In the genomic region with DNA sequence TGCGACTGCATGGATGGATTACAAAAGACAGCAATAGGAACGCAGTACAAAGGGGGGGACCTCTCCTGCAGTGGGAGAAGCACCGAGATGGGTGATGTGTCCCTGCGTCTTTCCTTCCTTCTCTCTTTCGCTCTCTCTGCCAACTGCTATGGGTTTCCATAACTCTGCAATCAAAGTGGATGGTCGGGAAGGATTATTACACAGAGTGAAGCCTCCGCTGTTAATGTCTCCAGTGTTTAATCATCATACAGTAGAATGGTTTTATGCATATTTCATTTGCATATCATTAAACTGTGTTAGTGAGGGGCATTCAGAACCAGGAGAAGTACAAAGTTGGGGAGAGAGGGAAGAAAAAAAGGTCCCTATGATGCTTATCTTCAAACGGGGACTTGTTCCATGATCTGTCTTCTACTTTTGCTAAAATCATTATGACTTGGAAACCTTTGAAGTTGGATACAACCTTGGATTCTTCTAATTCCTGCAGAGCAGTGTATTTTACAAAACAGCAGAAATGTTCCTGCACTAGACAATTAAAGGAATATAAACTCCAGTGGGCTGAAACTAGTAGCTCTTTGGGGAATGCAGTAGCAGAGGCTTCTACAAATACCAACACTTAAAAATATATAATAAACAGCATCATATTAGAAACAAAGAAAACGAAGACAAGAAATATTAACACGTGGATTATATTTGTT, we compare ENCODE assay signal across 11 cellular contexts.
"Had no signal": no experiment of that assay in that cellular context is flagged by ENCODE, and none has a peak within 500 bp of the region (broad histone marks: within the 10 kb centered on the region; RNA-seq: fewer than 3 reads in every experiment).

No MANE protein-coding gene starts in this region.

- DNase-seq: activated CD4-positive, alpha-beta memory T cell treated with anti-CD3 and anti-CD28 coated beads, Interleukin-2, amount 10 ng/mL, durations not matched to agents 7 days and 5 days; activated CD4-positive, alpha-beta T cell treated with anti-CD3 and anti-CD28 coated beads for 36 hours; activated CD8-positive, alpha-beta memory T cell treated with anti-CD3 and anti-CD28 coated beads, Interleukin-2, amount 50 U/mL, for 4 hours; activated gamma-delta T cell treated with Interleukin-2 at 50 U/mL for 16 hours; activated naive CD8-positive, alpha-beta T cell treated with anti-CD3 and anti-CD28 coated beads, Interleukin-2, amount 10 ng/mL, durations not matched to agents 7 days and 5 days; activated T-cell treated with anti-CD3 and anti-CD28 coated beads, Interleukin-2, amount 50 U/mL, for 72 hours; aorta; central memory CD4-positive, alpha-beta T cell; mucosa of descending colon; naive thymus-derived CD8-positive, alpha-beta T cell; stimulated activated CD4-positive, alpha-beta T cell treated with anti-CD3 and anti-CD28 coated beads, Interleukin-4, amount 100 ng/mL, for 24 hours had no signal
